19 cellular contexts compared by ENCODE assay signal in the genomic region with DNA sequence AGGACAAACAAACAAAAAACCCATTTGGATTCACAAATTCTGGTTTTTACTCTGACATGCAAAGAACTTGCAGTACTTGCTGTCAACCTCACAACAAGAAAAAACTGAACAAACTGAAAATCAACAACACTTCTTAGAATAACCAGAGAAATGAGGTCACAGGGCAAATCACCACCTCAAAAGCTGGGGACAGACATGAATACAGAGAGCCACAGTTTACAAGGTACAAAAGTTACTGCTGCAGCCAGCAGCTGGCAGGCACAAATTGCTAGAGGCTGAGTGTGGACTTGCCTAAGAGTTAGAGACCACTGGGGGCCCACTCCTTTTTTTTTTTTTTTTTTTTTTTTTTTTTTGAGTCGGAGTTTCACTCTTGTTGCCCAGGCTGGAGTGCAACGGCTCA. TPM values are rescaled to one million over a fixed set of nuclear protein-coding genes. Genes with fewer than 3 reads are reported as not detected.
DNase-seq lines count a peak whose midpoint lies in the region; ATAC-seq, FAIRE-seq and TF ChIP-seq lines count a peak whose summit lies in the region.
"Had no signal": no experiment of that assay in that cellular context is flagged by ENCODE, and none has a peak within 500 bp of the region (broad histone marks: within the 10 kb centered on the region; RNA-seq: fewer than 3 reads in every experiment).

No MANE protein-coding gene starts in this region.

- POLR2A ChIA-PET in activated CD4-positive, alpha-beta T cell treated with anti-CD3 and anti-CD28 coated beads, Interleukin-2, amount 10 ng/mL, durations not matched to agents 7 days and 5 days (lab: Charles Lee): no interaction called here

- no peak for TF ChIP-seq CTCF in astrocyte (IDR thresholded peaks at IDR 0.05; ENCODE audit: insufficient read depth, low read depth, low read length)
- TF ChIP-seq CTCF in right lobe of liver (IDR thresholded peaks at IDR 0.05): no peak
- TF ChIP-seq CTCF in progenitor cell of endocrine pancreas (IDR thresholded peaks at IDR 0.05; ENCODE audit: unreplicated experiment): no peak

- H3K9me3 ChIP-seq in astrocyte (ENCODE audit: insufficient read depth, low read depth, low read length) (peaks cover 10% of the 10 kb centered on the region), right lobe of liver (no peaks in the 10 kb centered on the region)

- ATAC-seq in right lobe of liver (peak; percentile 72 to 91 (median 83)), HG02588 (IDR thresholded peaks at IDR 0.05; ENCODE audit: unreplicated experiment) (no peak)
- ATAC-seq: GM12878, HCT116 had no signal

- H3K36me3 ChIP-seq in astrocyte (ENCODE audit: insufficient read depth, low read length) (no peaks in the 10 kb centered on the region), right lobe of liver (no peaks in the 10 kb centered on the region)

- no peaks in the 10 kb centered on the region for H3K79me2 ChIP-seq in astrocyte (ENCODE audit: insufficient read depth, low read length)

- no peaks in the 10 kb centered on the region for H3K27me3 ChIP-seq in astrocyte (ENCODE audit: insufficient read depth, low read length)
- no peaks in the 10 kb centered on the region for H3K27me3 ChIP-seq in right lobe of liver
- H3K27me3 ChIP-seq: BLaER1 had no signal

- CTCF ChIA-PET in activated CD4-positive, alpha-beta T cell treated with anti-CD3 and anti-CD28 coated beads, Interleukin-2, amount 10 ng/mL, durations not matched to agents 7 days and 5 days (lab: Charles Lee): interaction anchor here (0.6 kb wide), 1 partner anchor 96 kb away, joined by 3 read pairs; no protein-coding TSS in a partner anchor

- H4K20me1 ChIP-seq in astrocyte (ENCODE audit: insufficient read depth, low read length): no peaks in the 10 kb centered on the region
- H4K20me1 ChIP-seq: BLaER1 had no signal

- peak; percentile 43 for DNase-seq in activated CD4-positive, alpha-beta T cell treated with anti-CD3 and anti-CD28 coated beads, Interleukin-2, amount 10 ng/mL, durations not matched to agents 7 days and 5 days
- no peak for DNase-seq in activated CD4-positive, alpha-beta T cell treated with anti-CD3 and anti-CD28 coated beads, Interleukin-2, amount 50 U/mL, for 1 hour
- DNase-seq in G401 (ENCODE audit: low spot score) (peak; percentile 11), astrocyte (ENCODE audit: low read depth) (no peak), right lobe of liver (no peak), progenitor cell of endocrine pancreas (ENCODE audit: low spot score, unreplicated experiment) (no peak), activated gamma-delta T cell (lab: John Stamatoyannopoulos, UW) (no peak)
- DNase-seq: 8988T; DND-41; GDM1; NCI-H1930; NCI-H446; NCI-H69; NK-92 treated with Interleukin-12 subunit alpha and Interleukin-12 subunit beta, amount 100 ng/mL, for 24 hours; OCI-M1 had no signal

- H3K27ac ChIP-seq in astrocyte (ENCODE audit: low read depth, low read length) (no peak overlapping the region), right lobe of liver (peak overlapping the region in 2 of 3 donors; percentile 15 to 16)
- H3K27ac ChIP-seq: BLaER1 had no signal

- H2AFZ ChIP-seq in astrocyte (ENCODE audit: low read depth, low read length): no peak overlapping the region

- no peaks in the 10 kb centered on the region for H3K4me1 ChIP-seq in astrocyte (ENCODE audit: insufficient read depth, low read length)
- no peaks in the 10 kb centered on the region for H3K4me1 ChIP-seq in right lobe of liver
- H3K4me1 ChIP-seq: BLaER1 had no signal

- H3K27ac Mint-ChIP-seq in activated CD4-positive, alpha-beta T cell treated with anti-CD3 and anti-CD28 coated beads, Interleukin-2, amount 10 ng/mL, durations not matched to agents 7 days and 5 days: peak overlapping the region; percentile 75
- H3K27ac Mint-ChIP-seq in astrocyte (ENCODE audit: unreplicated experiment) (peak overlapping the region; percentile 59), progenitor cell of endocrine pancreas (no peak overlapping the region)

- H3K4me3 ChIP-seq in astrocyte (ENCODE audit: insufficient read depth, low read depth, low read length) (no peak overlapping the region), right lobe of liver (no peak overlapping the region)
- H3K4me3 ChIP-seq: BLaER1, GM12878 had no signal

- H3K9ac ChIP-seq in astrocyte (ENCODE audit: low read length): no peak overlapping the region
- H3K9ac ChIP-seq: BLaER1 had no signal

- FAIRE-seq in astrocyte (lab: Jason Lieb, UNC): no peak
- FAIRE-seq: GM12878 had no signal

- WGBS in right lobe of liver (ENCODE audit: insufficient coverage, low coverage, low lambda C conversion rate, missing lambda C conversion rate): 30% methylated on average over 2 of the region's 2 CpGs

- in situ Hi-C loops in G401 (cut with HindIII; ENCODE audit: low sequenced_read_pairs): no loop called here

- no peak for TF ChIP-seq POLR2A in right lobe of liver (IDR thresholded peaks at IDR 0.05)

- H3K36me3 Mint-ChIP-seq in activated CD4-positive, alpha-beta T cell treated with anti-CD3 and anti-CD28 coated beads, Interleukin-2, amount 10 ng/mL, durations not matched to agents 7 days and 5 days (ENCODE audit: low read depth): peaks cover 14% of the 10 kb centered on the region
- H3K36me3 Mint-ChIP-seq in astrocyte (ENCODE audit: low read depth, unreplicated experiment) (peaks cover 6% of the 10 kb centered on the region), progenitor cell of endocrine pancreas (ENCODE audit: insufficient read depth) (peaks cover 22% of the 10 kb centered on the region)

- intact Hi-C loops in right lobe of liver (cut with DNase I): no loop called here

- peaks cover 26% of the 10 kb centered on the region for H3K9me3 Mint-ChIP-seq in activated CD4-positive, alpha-beta T cell treated with anti-CD3 and anti-CD28 coated beads, Interleukin-2, amount 10 ng/mL, durations not matched to agents 7 days and 5 days
- H3K9me3 Mint-ChIP-seq in astrocyte (ENCODE audit: unreplicated experiment) (peaks cover 28% of the 10 kb centered on the region), progenitor cell of endocrine pancreas (ENCODE audit: low read depth) (peaks cover 34% of the 10 kb centered on the region)

- peaks cover 20% of the 10 kb centered on the region for H3K4me1 Mint-ChIP-seq in activated CD4-positive, alpha-beta T cell treated with anti-CD3 and anti-CD28 coated beads, Interleukin-2, amount 10 ng/mL, durations not matched to agents 7 days and 5 days
- H3K4me1 Mint-ChIP-seq in astrocyte (ENCODE audit: low read depth, unreplicated experiment): no peaks in the 10 kb centered on the region
- peaks cover 2% of the 10 kb centered on the region for H3K4me1 Mint-ChIP-seq in progenitor cell of endocrine pancreas (ENCODE audit: low read depth)

- no peak overlapping the region for H3K4me2 ChIP-seq in astrocyte (ENCODE audit: low read length)
- H3K4me2 ChIP-seq: BLaER1 had no signal

- H3K27me3 Mint-ChIP-seq in activated CD4-positive, alpha-beta T cell treated with anti-CD3 and anti-CD28 coated beads, Interleukin-2, amount 10 ng/mL, durations not matched to agents 7 days and 5 days: peaks cover 37% of the 10 kb centered on the region
- H3K27me3 Mint-ChIP-seq in astrocyte (ENCODE audit: low read depth, unreplicated experiment): no peaks in the 10 kb centered on the region
- H3K27me3 Mint-ChIP-seq in progenitor cell of endocrine pancreas: no peaks in the 10 kb centered on the region

- H3K4me3 Mint-ChIP-seq in activated CD4-positive, alpha-beta T cell treated with anti-CD3 and anti-CD28 coated beads, Interleukin-2, amount 10 ng/mL, durations not matched to agents 7 days and 5 days: peak overlapping the region; percentile 20
- H3K4me3 Mint-ChIP-seq in astrocyte (ENCODE audit: unreplicated experiment) (no peak overlapping the region), progenitor cell of endocrine pancreas (ENCODE audit: low read depth) (no peak overlapping the region)

RNA-seq across cellular contexts. Expression of a gene that starts 15.0 kb away (rescaled TPM):
- total RNA-seq in activated CD4-positive, alpha-beta T cell treated with anti-CD3 and anti-CD28 coated beads, Interleukin-2, amount 10 ng/mL, durations not matched to agents 7 days and 5 days: 1 to 10 TPM; 2.2 TPM
- total RNA-seq in G401 (2014; rRNA removed; shearing (Covaris generic)): 2.2 and 2.3 TPM in 2 replicates
- total RNA-seq in astrocyte: 1.6 and 2.7 TPM in 2 replicates
- under 1 TPM in 5 of 6 experiments, not detected in 1; 0.23 to 0.84 (median 0.66) TPM for total RNA-seq in right lobe of liver
- total RNA-seq in progenitor cell of endocrine pancreas: 1.6 and 2.8 TPM in 2 replicates

Comparison
In these comparisons a context has a peak if more than half of its experiments do, and no peak if none do; other contexts are left out.
1. DNase-seq: peak in activated CD4-positive, alpha-beta T cell treated with anti-CD3 and anti-CD28 coated beads, Interleukin-2, amount 10 ng/mL, durations not matched to agents 7 days and 5 days (single experiment) and G401 (single experiment); none in activated CD4-positive, alpha-beta T cell treated with anti-CD3 and anti-CD28 coated beads, Interleukin-2, amount 50 U/mL, for 1 hour (single experiment), astrocyte (single experiment), right lobe of liver (0 of 3), progenitor cell of endocrine pancreas (single experiment) and activated gamma-delta T cell (single experiment).